ENCODE assay signal across 9 cellular contexts in genomic region chr2:137969418-137969765, GRCh38. TPM values are rescaled to one million over a fixed set of nuclear protein-coding genes. Genes with fewer than 3 reads are reported as not detected.
DNase-seq lines count a peak whose midpoint lies in the region; ATAC-seq, FAIRE-seq and TF ChIP-seq lines count a peak whose summit lies in the region.
"Had no signal": no experiment of that assay in that cellular context is flagged by ENCODE, and none has a peak within 500 bp of the region (broad histone marks: within the 10 kb centered on the region; RNA-seq: fewer than 3 reads in every experiment).

No MANE protein-coding gene starts in this region.

- TF ChIP-seq CTCF in CD14-positive monocyte (IDR thresholded peaks at IDR 0.05) (no peak), breast epithelium (IDR thresholded peaks at IDR 0.05) (no peak), D721Med (IDR thresholded peaks at IDR 0.05; ENCODE audit: insufficient read depth, missing control alignments) (no peak)

- H3K27ac Mint-ChIP-seq in CD14-positive monocyte = peak overlapping the region; percentile 94 to 99 (median 97)

- intact Hi-C loops in CD14-positive monocyte (cut with micrococcal nuclease) (loop anchor here (5.0 to 10.0 kb wide), 3 partner anchors 58 to 535 kb away; partner anchors contain the start of gene SPOPL (in 2 of the 2)), breast epithelium (cut with DNase I; ENCODE audit: low total_unique reads) (no loop called here)

- H3K4me3 Mint-ChIP-seq in CD14-positive monocyte = peak overlapping the region; percentile 35 to 77

- no peak for FAIRE-seq in D721Med (lab: Jason Lieb, UNC)

- H3K27ac ChIP-seq in breast epithelium = peak overlapping the region; percentile 38 to 50
- H3K27ac ChIP-seq: cardiac muscle cell had no signal

- DNase-seq in CD14-positive monocyte (ENCODE audit: low spot score) = peak; percentile 64
- DNase-seq in NCI-H2029 treated with DMSO at 0.1 percent for 48 hours (lab: John Stamatoyannopoulos, UW) = peak; percentile 95
- peak in 1 of 2 donors; percentile 32 for DNase-seq in breast epithelium (ENCODE audit: low spot score in 2 of 2)
- peak; percentile 96 to 97 for DNase-seq in lung microvascular endothelial cell (ENCODE audit: low read depth in 2 of 2)
- DNase-seq in UCSD-AML1 (lab: John Stamatoyannopoulos, UW; ENCODE audit: unreplicated experiment) = no peak
- no peak for DNase-seq in D721Med (ENCODE audit: insufficient read length, low spot score)

- H3K36me3 ChIP-seq in breast epithelium = no peaks in the 10 kb centered on the region
- H3K36me3 ChIP-seq: cardiac muscle cell had no signal

- peaks cover 0 to 3% (median 0%) of the 10 kb centered on the region in 7 donors for H3K9me3 Mint-ChIP-seq in CD14-positive monocyte

- H3K4me1 Mint-ChIP-seq in CD14-positive monocyte = peaks cover 52% of the 10 kb centered on the region

- peaks cover 0 to 4% (median 2%) of the 10 kb centered on the region in 3 donors for H3K27me3 Mint-ChIP-seq in CD14-positive monocyte (ENCODE audit: low read depth in 3 of 3)

- no peak for TF ChIP-seq POLR2A in breast epithelium (IDR thresholded peaks at IDR 0.05)

- H3K4me3 ChIP-seq in breast epithelium = no peak overlapping the region
- H3K4me3 ChIP-seq: cardiac muscle cell had no signal

- no peaks in the 10 kb centered on the region for H3K27me3 ChIP-seq in breast epithelium
- H3K27me3 ChIP-seq: cardiac muscle cell had no signal

- ATAC-seq in HG03045 (IDR thresholded peaks at IDR 0.05; ENCODE audit: unreplicated experiment) (no peak), HG03469 (IDR thresholded peaks at IDR 0.05; ENCODE audit: unreplicated experiment) (no peak)

- H3K4me1 ChIP-seq in breast epithelium = peaks cover 0 to 6% of the 10 kb centered on the region in 2 donors

- H3K36me3 Mint-ChIP-seq in CD14-positive monocyte = peaks cover 43 to 46% of the 10 kb centered on the region in 2 donors

- no peaks in the 10 kb centered on the region for H3K9me3 ChIP-seq in breast epithelium

RNA-seq across cellular contexts. Expression of gene HNMT, which starts 5.1 kb away (rescaled TPM):
- polyA plus RNA-seq in CD14-positive monocyte = 100 to 1,000 TPM; 109 to 118 TPM
- total RNA-seq in breast epithelium = 100 to 1,000 TPM in 2 of 3 donors, 10 to 100 TPM in 1; 94.7 to 174 (median 105) TPM
- total RNA-seq in lung microvascular endothelial cell = 1.4 and 5.7 TPM in 2 replicates

Comparison
In these comparisons a context has a peak if more than half of its experiments do, and no peak if none do; other contexts are left out.
1. DNase-seq: peak in CD14-positive monocyte (single experiment), NCI-H2029 treated with DMSO at 0.1 percent for 48 hours (single experiment) and lung microvascular endothelial cell (2 of 2); none in UCSD-AML1 (single experiment) and D721Med (single experiment).
2. RNA of gene HNMT, which starts 5.1 kb away (total RNA-seq): 94.7 to 174 TPM in breast epithelium; 1.4 to 5.7 TPM in lung microvascular endothelial cell; every median in the first group is over 10 times any median in the second.